In genomic region chr17:48024149-48025039, GRCh38 we compare ENCODE assay signal across 2 cellular contexts.
TF ChIP-seq lines count a peak whose summit lies in the region.

No MANE protein-coding gene starts in this region.

TF ChIP-seq in HCT116, 20 proteins besides CTCF, POLR2A, EP300 and RAD21:
- TF ChIP-seq ZFX (IDR thresholded peaks at IDR 0.05) (peak; percentile 34; the same call in 1 of the 2 replicates), REST (IDR thresholded peaks at IDR 0.05; ENCODE audit: low read depth) (no peak)
TF ChIP-seq in HCT116: peak in this region for 1.

TF ChIP-seq in GM12878, 131 proteins besides CTCF, POLR2A, EP300 and RAD21:
- TF ChIP-seq SMARCA5 (IDR thresholded peaks at IDR 0.05), result peak; percentile 85
- TF ChIP-seq NFXL1 (IDR thresholded peaks at IDR 0.05; ENCODE audit: borderline replicate concordance), result 0 out of 2 replicates have a peak, but pooled peaks have one; percentile 38
- peak; percentile 58; the same call in 1 of the 2 replicates for TF ChIP-seq ZNF217 (IDR thresholded peaks at IDR 0.05)
- peak; percentile 45; the same call in 1 of the 2 replicates for TF ChIP-seq RB1 (IDR thresholded peaks at IDR 0.05; ENCODE audit: borderline replicate concordance)
- peak; percentile 33; the same call in 1 of the 2 replicates for TF ChIP-seq RUNX3 (IDR thresholded peaks at IDR 0.05; ENCODE audit: low read length)
- 0 out of 2 replicates have a peak, but pooled peaks have one; percentile 50 for TF ChIP-seq NBN (IDR thresholded peaks at IDR 0.05)
- TF ChIP-seq CREB1 (IDR thresholded peaks at IDR 0.05; ENCODE audit: low read depth), result 0 out of 2 replicates have a peak, but pooled peaks have one; percentile 8
- TF ChIP-seq ZNF207 (IDR thresholded peaks at IDR 0.05; ENCODE audit: borderline replicate concordance), result 0 out of 2 replicates have a peak, but pooled peaks have one; percentile 81
- TF ChIP-seq GATAD2B (conservative IDR thresholded peaks at IDR 0.05; ENCODE audit: low read depth), result no peak
- no peak for TF ChIP-seq POU2F2 (IDR thresholded peaks at IDR 0.05; ENCODE audit: borderline replicate concordance, low read depth, low read length)
- no peak for TF ChIP-seq BRCA1 (IDR thresholded peaks at IDR 0.05; ENCODE audit: low read depth, low read length)
- TF ChIP-seq NKRF (conservative IDR thresholded peaks at IDR 0.05), result peak; percentile 82; the same call in 1 of the 2 replicates
